ENCODE assay signal across 11 cellular contexts in genomic region chr7:114279901-114280300, GRCh38.
"Had no signal": no experiment of that assay in that cellular context is flagged by ENCODE, and none has a peak within 500 bp of the region (broad histone marks: within the 10 kb centered on the region; RNA-seq: fewer than 3 reads in every experiment).

No MANE protein-coding gene starts in this region.

- H3K4me1 ChIP-seq: HAP-1 had no signal

- DNase-seq: GM23248, GOT3, H7, H9, HCEC 1CT, HFFc6 had no signal

- H3K4me3 ChIP-seq: GM23248, GM23338, HAP-1 had no signal

- H3K4me2 ChIP-seq: GM23338 had no signal

- H3K27ac ChIP-seq: GM23248 had no signal

- ATAC-seq: GM23338, HCT116 had no signal

- FAIRE-seq: H1, H54 had no signal

- H3K36me3 ChIP-seq: HAP-1 had no signal

- H3K9me3 ChIP-seq: HAP-1 had no signal
